ENCODE assay signal across 1 cellular context in genomic region chr17:17603178-17603894, GRCh38.
TF ChIP-seq lines count a peak whose summit lies in the region.

No MANE protein-coding gene starts in this region.

TF ChIP-seq in GM12891, 5 proteins besides CTCF, POLR2A, EP300 and RAD21 (continued from another document):
- TF ChIP-seq PAX5 (IDR thresholded peaks at IDR 0.05; ENCODE audit: insufficient read depth, low read length, severe bottlenecking) = no peak
